Comparison of ENCODE assay signal across 10 cellular contexts in the genomic region with DNA sequence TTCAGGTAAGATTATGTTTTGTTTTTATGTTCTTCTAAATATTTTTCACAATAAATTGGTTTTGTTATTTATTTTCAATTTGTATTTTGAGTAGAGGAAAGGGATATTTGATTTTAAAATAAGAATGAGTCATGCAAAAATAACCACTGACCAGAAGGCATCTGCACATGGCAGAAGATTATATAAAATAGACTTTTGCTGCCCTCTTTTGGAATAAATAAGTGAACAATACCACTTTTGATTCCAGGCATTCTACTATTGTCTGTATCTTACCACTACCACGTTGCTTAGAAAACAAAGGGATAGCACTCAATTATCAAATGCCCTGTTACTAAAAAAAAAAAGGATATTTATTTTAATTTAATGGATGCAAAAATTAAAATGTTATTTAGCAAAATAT.
A peak's percentile ranks its signal among the peaks of the same experiment; 100 is the strongest.
DNase-seq lines count a peak whose midpoint lies in the region; ATAC-seq and TF ChIP-seq lines count a peak whose summit lies in the region.
"Had no signal": no experiment of that assay in that cellular context is flagged by ENCODE, and none has a peak within 500 bp of the region (broad histone marks: within the 10 kb centered on the region; RNA-seq: fewer than 3 reads in every experiment).

No MANE protein-coding gene starts in this region.

- no peaks in the 10 kb centered on the region for H3K79me2 ChIP-seq in osteoblast (ENCODE audit: insufficient read depth, low read length)

- POLR2A ChIA-PET in WTC11 (lab: Charles Lee) = no interaction called here

- H3K9me3 Mint-ChIP-seq in WTC11 = no peaks in the 10 kb centered on the region
- no peaks in the 10 kb centered on the region for H3K9me3 Mint-ChIP-seq in activated T-helper 2 cell treated with anti-CD3 and anti-CD28 coated beads, Interferon-gamma antibody, Interleukin-2, Interleukin-4, amounts not matched to agents 10 μg/mL and 5 μg/mL and 100 μg/mL, durations not matched to agents 14 hours and 24 hours and 36 hours
- H3K9me3 Mint-ChIP-seq in activated CD8-positive, alpha-beta memory T cell treated with anti-CD3 and anti-CD28 coated beads, Interleukin-2, amount 10 ng/mL, durations not matched to agents 7 days and 5 days (ENCODE audit: low read depth) = no peaks in the 10 kb centered on the region

- intact Hi-C loops in activated T-helper 2 cell treated with anti-CD3 and anti-CD28 coated beads, Interferon-gamma antibody, Interleukin-2, Interleukin-4, amounts not matched to agents 10 μg/mL and 5 μg/mL and 100 μg/mL, durations not matched to agents 14 hours and 24 hours and 36 hours (cut with micrococcal nuclease) = no loop called here

- ATAC-seq in GM19351 (IDR thresholded peaks at IDR 0.05; ENCODE audit: unreplicated experiment) (peak; percentile 45), WTC11 (no peak)
- ATAC-seq in activated CD8-positive, alpha-beta memory T cell treated with anti-CD3 and anti-CD28 coated beads, Interleukin-2, amount 10 ng/mL, durations not matched to agents 7 days and 5 days = no peak

- no peaks in the 10 kb centered on the region for H3K9me3 ChIP-seq in osteoblast (ENCODE audit: low read depth, low read length)

- no peaks in the 10 kb centered on the region for H3K4me1 Mint-ChIP-seq in WTC11
- H3K4me1 Mint-ChIP-seq in activated T-helper 2 cell treated with anti-CD3 and anti-CD28 coated beads, Interferon-gamma antibody, Interleukin-2, Interleukin-4, amounts not matched to agents 10 μg/mL and 5 μg/mL and 100 μg/mL, durations not matched to agents 14 hours and 24 hours and 36 hours (ENCODE audit: low read depth) = no peaks in the 10 kb centered on the region
- H3K4me1 Mint-ChIP-seq in activated CD8-positive, alpha-beta memory T cell treated with anti-CD3 and anti-CD28 coated beads, Interleukin-2, amount 10 ng/mL, durations not matched to agents 7 days and 5 days = no peaks in the 10 kb centered on the region

- no peak overlapping the region for H3K27ac ChIP-seq in osteoblast (ENCODE audit: low read depth, low read length)

- no peaks in the 10 kb centered on the region for H3K36me3 ChIP-seq in osteoblast (ENCODE audit: insufficient read depth, low read length)

- no peak overlapping the region for H3K4me3 ChIP-seq in osteoblast (ENCODE audit: insufficient read depth, low read length)

- no peaks in the 10 kb centered on the region for H4K20me1 ChIP-seq in osteoblast (ENCODE audit: insufficient read depth, low read length)

- H3K27me3 ChIP-seq in osteoblast (ENCODE audit: insufficient read depth, low read length) = no peaks in the 10 kb centered on the region

- TF ChIP-seq CTCF in osteoblast (IDR thresholded peaks at IDR 0.05; ENCODE audit: extremely low read depth, low read depth, low read length) (peak; percentile 10), GM13977 (IDR thresholded peaks at IDR 0.05; ENCODE audit: extremely low read depth, insufficient read depth, missing control alignments) (no peak), WTC11 (IDR thresholded peaks at IDR 0.05) (no peak)

- no peak overlapping the region for H2AFZ ChIP-seq in osteoblast (ENCODE audit: low read length)

- CTCF ChIA-PET in WTC11 (lab: Charles Lee) = no interaction called here
- CTCF ChIA-PET in activated CD8-positive, alpha-beta memory T cell treated with anti-CD3 and anti-CD28 coated beads, Interleukin-2, amount 10 ng/mL, durations not matched to agents 7 days and 5 days (lab: Charles Lee) = no interaction called here

- no peak overlapping the region for H3K27ac Mint-ChIP-seq in WTC11
- no peak overlapping the region for H3K27ac Mint-ChIP-seq in activated T-helper 2 cell treated with anti-CD3 and anti-CD28 coated beads, Interferon-gamma antibody, Interleukin-2, Interleukin-4, amounts not matched to agents 10 μg/mL and 5 μg/mL and 100 μg/mL, durations not matched to agents 14 hours and 24 hours and 36 hours
- no peak overlapping the region for H3K27ac Mint-ChIP-seq in activated CD8-positive, alpha-beta memory T cell treated with anti-CD3 and anti-CD28 coated beads, Interleukin-2, amount 10 ng/mL, durations not matched to agents 7 days and 5 days

- in situ Hi-C loops in GM13977 (cut with MboI; ENCODE audit: low pct_unique_long_range_greater_than_20kb, low sequenced_read_pairs, unreplicated experiment) = no loop called here

- no peaks in the 10 kb centered on the region for H3K4me1 ChIP-seq in osteoblast (ENCODE audit: insufficient read depth, low read length)

- no peak overlapping the region for H3K4me2 ChIP-seq in osteoblast (ENCODE audit: insufficient read depth, low read length)

- H3K27me3 Mint-ChIP-seq in WTC11 (ENCODE audit: low read depth) = no peaks in the 10 kb centered on the region
- H3K27me3 Mint-ChIP-seq in activated T-helper 2 cell treated with anti-CD3 and anti-CD28 coated beads, Interferon-gamma antibody, Interleukin-2, Interleukin-4, amounts not matched to agents 10 μg/mL and 5 μg/mL and 100 μg/mL, durations not matched to agents 14 hours and 24 hours and 36 hours (ENCODE audit: low read depth) = peaks cover 3% of the 10 kb centered on the region
- H3K27me3 Mint-ChIP-seq in activated CD8-positive, alpha-beta memory T cell treated with anti-CD3 and anti-CD28 coated beads, Interleukin-2, amount 10 ng/mL, durations not matched to agents 7 days and 5 days = peaks cover 12% of the 10 kb centered on the region

- DNase-seq in NCI-H1694 (lab: John Stamatoyannopoulos, UW) = peak; percentile 53
- DNase-seq in SW480 (ENCODE audit: low spot score) = peak; percentile 27
- no peak for DNase-seq in osteoblast (ENCODE audit: insufficient read length, low spot score, missing footprints)
- no peak for DNase-seq in GM13977 (ENCODE audit: low spot score)
- DNase-seq in WTC11 (ENCODE audit: low spot score) = no peak
- no peak for DNase-seq in activated T-helper 2 cell treated with anti-CD3 and anti-CD28 coated beads, Interferon-gamma antibody, Interleukin-2, Interleukin-4, amounts not matched to agents 10 μg/mL and 5 μg/mL and 100 μg/mL, durations not matched to agents 14 hours and 24 hours and 36 hours (ENCODE audit: low spot score)
- DNase-seq in activated CD8-positive, alpha-beta memory T cell treated with anti-CD3 and anti-CD28 coated beads, Interleukin-2, amount 10 ng/mL, durations not matched to agents 7 days and 5 days = no peak
- DNase-seq: cortex of kidney, mesendoderm had no signal

- no peaks in the 10 kb centered on the region for H3K36me3 Mint-ChIP-seq in WTC11
- no peaks in the 10 kb centered on the region for H3K36me3 Mint-ChIP-seq in activated T-helper 2 cell treated with anti-CD3 and anti-CD28 coated beads, Interferon-gamma antibody, Interleukin-2, Interleukin-4, amounts not matched to agents 10 μg/mL and 5 μg/mL and 100 μg/mL, durations not matched to agents 14 hours and 24 hours and 36 hours (ENCODE audit: low read depth)
- no peaks in the 10 kb centered on the region for H3K36me3 Mint-ChIP-seq in activated CD8-positive, alpha-beta memory T cell treated with anti-CD3 and anti-CD28 coated beads, Interleukin-2, amount 10 ng/mL, durations not matched to agents 7 days and 5 days

- no peak overlapping the region for H3K4me3 Mint-ChIP-seq in WTC11
- no peak overlapping the region for H3K4me3 Mint-ChIP-seq in activated T-helper 2 cell treated with anti-CD3 and anti-CD28 coated beads, Interferon-gamma antibody, Interleukin-2, Interleukin-4, amounts not matched to agents 10 μg/mL and 5 μg/mL and 100 μg/mL, durations not matched to agents 14 hours and 24 hours and 36 hours (ENCODE audit: low read depth)
- no peak overlapping the region for H3K4me3 Mint-ChIP-seq in activated CD8-positive, alpha-beta memory T cell treated with anti-CD3 and anti-CD28 coated beads, Interleukin-2, amount 10 ng/mL, durations not matched to agents 7 days and 5 days

TF ChIP-seq in WTC11, 78 proteins besides CTCF, POLR2A, EP300 and RAD21:
- no peak for TF ChIP-seq JUN (CRISPR knock-in tag; IDR thresholded peaks at IDR 0.05)
- no peak for TF ChIP-seq ZNF232 (CRISPR knock-in tag; IDR thresholded peaks at IDR 0.05)
- no peak for TF ChIP-seq ZNF219 (CRISPR knock-in tag; IDR thresholded peaks at IDR 0.05; ENCODE audit: borderline replicate concordance)
- no peak for TF ChIP-seq ZNF396 (CRISPR knock-in tag; IDR thresholded peaks at IDR 0.05; ENCODE audit: borderline replicate concordance)
- no peak for TF ChIP-seq JAZF1 (CRISPR knock-in tag; IDR thresholded peaks at IDR 0.05)
- no peak for TF ChIP-seq NFATC4 (CRISPR knock-in tag; IDR thresholded peaks at IDR 0.05)
- no peak for TF ChIP-seq GTF2I (CRISPR knock-in tag; conservative IDR thresholded peaks at IDR 0.05)
- TF ChIP-seq GABPB1 (CRISPR knock-in tag; IDR thresholded peaks at IDR 0.05) = no peak
- no peak for TF ChIP-seq ZBTB21 (CRISPR knock-in tag; IDR thresholded peaks at IDR 0.05; ENCODE audit: borderline replicate concordance)
- no peak for TF ChIP-seq IRF2 (CRISPR knock-in tag; IDR thresholded peaks at IDR 0.05; ENCODE audit: borderline replicate concordance, low read depth)
- TF ChIP-seq, protein P1, sequence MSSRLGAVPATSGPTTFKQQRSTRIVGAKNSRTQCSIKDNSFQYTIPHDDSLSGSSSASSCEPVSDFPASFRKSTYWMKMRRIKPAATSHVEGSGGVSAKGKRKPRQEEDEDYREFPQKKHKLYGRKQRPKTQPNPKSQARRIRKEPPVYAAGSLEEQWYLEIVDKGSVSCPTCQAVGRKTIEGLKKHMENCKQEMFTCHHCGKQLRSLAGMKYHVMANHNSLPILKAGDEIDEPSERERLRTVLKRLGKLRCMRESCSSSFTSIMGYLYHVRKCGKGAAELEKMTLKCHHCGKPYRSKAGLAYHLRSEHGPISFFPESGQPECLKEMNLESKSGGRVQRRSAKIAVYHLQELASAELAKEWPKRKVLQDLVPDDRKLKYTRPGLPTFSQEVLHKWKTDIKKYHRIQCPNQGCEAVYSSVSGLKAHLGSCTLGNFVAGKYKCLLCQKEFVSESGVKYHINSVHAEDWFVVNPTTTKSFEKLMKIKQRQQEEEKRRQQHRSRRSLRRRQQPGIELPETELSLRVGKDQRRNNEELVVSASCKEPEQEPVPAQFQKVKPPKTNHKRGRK (CRISPR knock-in tag; IDR thresholded peaks at IDR 0.05; ENCODE audit: borderline replicate concordance) = no peak
- TF ChIP-seq OVOL2 (CRISPR knock-in tag; IDR thresholded peaks at IDR 0.05; ENCODE audit: borderline replicate concordance) = no peak
- no peak for TF ChIP-seq PRRX2 (CRISPR knock-in tag; IDR thresholded peaks at IDR 0.05)
- no peak for TF ChIP-seq TEAD4 (CRISPR knock-in tag; IDR thresholded peaks at IDR 0.05)
TF ChIP-seq in WTC11: peak in this region for 0.

Comparison
In these comparisons a context has a peak if more than half of its experiments do, and no peak if none do; other contexts are left out.
1. DNase-seq: peak in NCI-H1694 (single experiment) and SW480 (single experiment); none in osteoblast (single experiment), GM13977 (single experiment), WTC11 (single experiment), activated T-helper 2 cell treated with anti-CD3 and anti-CD28 coated beads, Interferon-gamma antibody, Interleukin-2, Interleukin-4, amounts not matched to agents 10 μg/mL and 5 μg/mL and 100 μg/mL, durations not matched to agents 14 hours and 24 hours and 36 hours (single experiment) and activated CD8-positive, alpha-beta memory T cell treated with anti-CD3 and anti-CD28 coated beads, Interleukin-2, amount 10 ng/mL, durations not matched to agents 7 days and 5 days (single experiment).